In genomic region chr16:57265850-57266530, GRCh38 we compare ENCODE assay signal across 9 cellular contexts. TPM values are rescaled to one million over a fixed set of nuclear protein-coding genes. Genes with fewer than 3 reads are reported as not detected.
DNase-seq lines count a peak whose midpoint lies in the region; FAIRE-seq and TF ChIP-seq lines count a peak whose summit lies in the region.
"Had no signal": no experiment of that assay in that cellular context is flagged by ENCODE, and none has a peak within 500 bp of the region (broad histone marks: within the 10 kb centered on the region; RNA-seq: fewer than 3 reads in every experiment).

No MANE protein-coding gene starts in this region.

- H3K9ac ChIP-seq in kidney (ENCODE audit: low read length in 2 of 2), result peak overlapping the region in 1 of 2 donors; percentile 65
- H3K9ac ChIP-seq in smooth muscle cell (ENCODE audit: low read depth), result no peak overlapping the region

- TF ChIP-seq EP300 in suprapubic skin (IDR thresholded peaks at IDR 0.05), result no peak

- H3K27ac ChIP-seq in kidney (ENCODE audit: low read depth in 2 of 2, low read length in 2 of 2) (peak overlapping the region; percentile 85), suprapubic skin (peak overlapping the region; percentile 85), smooth muscle cell (ENCODE audit: low read depth) (no peak overlapping the region), A673 (ENCODE audit: low read depth, low read length, poor library complexity, severe bottlenecking) (no peak overlapping the region)

- no peaks in the 10 kb centered on the region for H4K20me1 ChIP-seq in smooth muscle cell (ENCODE audit: low read depth)

- H3K27me3 ChIP-seq in suprapubic skin (no peaks in the 10 kb centered on the region), smooth muscle cell (ENCODE audit: low read depth) (no peaks in the 10 kb centered on the region), A673 (replicated peaks; ENCODE audit: insufficient read depth, low read depth, low read length, poor library complexity) (no peaks in the 10 kb centered on the region)

- no peak overlapping the region for H2AFZ ChIP-seq in smooth muscle cell (ENCODE audit: low read depth)

- H3K4me3 ChIP-seq in kidney (ENCODE audit: low read length in 2 of 2) (peak overlapping the region in 1 of 2 donors; percentile 39), suprapubic skin (no peak overlapping the region), smooth muscle cell (no peak overlapping the region), A673 (ENCODE audit: low read depth, low read length, poor library complexity, severe bottlenecking) (no peak overlapping the region)
- H3K4me3 ChIP-seq: A549 had no signal

- no peak for FAIRE-seq in kidney (lab: Jason Lieb, UNC)
- FAIRE-seq: A549 had no signal

- no peak for TF ChIP-seq POLR2A in suprapubic skin (IDR thresholded peaks at IDR 0.05)

- CTCF ChIA-PET in A673 (lab: Charles Lee), result no interaction called here

- POLR2A ChIA-PET in A673 (lab: Charles Lee; ENCODE audit: low non-redundant PET), result no interaction called here

- intact Hi-C loops in kidney (cut with DNase I) (no loop called here), A673 (cut with micrococcal nuclease; ENCODE audit: unreplicated experiment) (no loop called here)

- no peak overlapping the region for H3K4me2 ChIP-seq in smooth muscle cell
- H3K4me2 ChIP-seq: A549 had no signal

- H3K79me2 ChIP-seq in smooth muscle cell (ENCODE audit: low read depth), result no peaks in the 10 kb centered on the region

- no TSS peak for BruUV-seq in A673 (replicated peaks; lab: Mats Ljungman, UMichigan)

- DNase-seq in DMS153 treated with DMSO at 0.1 percent for 48 hours (lab: John Stamatoyannopoulos, UW; ENCODE audit: unreplicated experiment) (peak; percentile 20), DMS153 (lab: John Stamatoyannopoulos, UW) (no peak), amniotic epithelial cell (ENCODE audit: low read depth) (peak; percentile 79), kidney (peak; percentile 95), suprapubic skin (ENCODE audit: low spot score in 2 of 2) (no peak), smooth muscle cell (lab: John Stamatoyannopoulos, UW; ENCODE audit: unreplicated experiment) (no peak), A673 (ENCODE audit: low spot score) (no peak), NCI-H345 (lab: John Stamatoyannopoulos, UW) (no peak)

- H3K9me3 ChIP-seq in kidney (ENCODE audit: control insufficient read depth in 1 of 2, low read length in 2 of 2), result no peaks in the 10 kb centered on the region
- H3K9me3 ChIP-seq in suprapubic skin, result no peaks in the 10 kb centered on the region
- no peaks in the 10 kb centered on the region for H3K9me3 ChIP-seq in smooth muscle cell (replicated peaks; ENCODE audit: low read depth)
- no peaks in the 10 kb centered on the region for H3K9me3 ChIP-seq in A673 (ENCODE audit: low read depth, low read length, poor library complexity, severe bottlenecking)
- H3K9me3 ChIP-seq: A549 had no signal

- TF ChIP-seq CTCF in kidney (IDR thresholded peaks at IDR 0.05; ENCODE audit: borderline replicate concordance, extremely low read depth, insufficient read depth), result no peak
- no peak for TF ChIP-seq CTCF in suprapubic skin (IDR thresholded peaks at IDR 0.05)
- TF ChIP-seq CTCF in smooth muscle cell (IDR thresholded peaks at IDR 0.05; ENCODE audit: borderline replicate concordance, insufficient read depth, poor library complexity, severe bottlenecking), result no peak
- no peak for TF ChIP-seq CTCF in A673 (conservative IDR thresholded peaks at IDR 0.05; ENCODE audit: low read depth, low read length)

- H3K36me3 ChIP-seq in kidney (ENCODE audit: control insufficient read depth in 1 of 2, insufficient read depth in 2 of 2, low read length in 2 of 2), result no peaks in the 10 kb centered on the region
- no peaks in the 10 kb centered on the region for H3K36me3 ChIP-seq in suprapubic skin
- no peaks in the 10 kb centered on the region for H3K36me3 ChIP-seq in smooth muscle cell (ENCODE audit: low read depth)
- H3K36me3 ChIP-seq in A673 (ENCODE audit: insufficient read depth, low read length, poor library complexity, severe bottlenecking), result no peaks in the 10 kb centered on the region

- H3F3A ChIP-seq in smooth muscle cell (ENCODE audit: low read depth), result no peaks in the 10 kb centered on the region

- WGBS in suprapubic skin, result 38% methylated on average over 13 of the region's 16 CpGs
- WGBS in smooth muscle cell (ENCODE audit: low lambda C conversion rate), result 83% methylated on average over 16 of the region's 16 CpGs

- H3K4me1 ChIP-seq in kidney (ENCODE audit: control insufficient read depth in 1 of 2, insufficient read depth in 1 of 2, low read depth in 1 of 2, low read length in 2 of 2) (peaks cover 35 to 38% of the 10 kb centered on the region in 2 donors), suprapubic skin (peaks cover 59% of the 10 kb centered on the region), smooth muscle cell (ENCODE audit: low read depth) (peaks cover 11% of the 10 kb centered on the region), A673 (ENCODE audit: insufficient read depth, low read length, poor library complexity, severe bottlenecking) (no peaks in the 10 kb centered on the region)
- H3K4me1 ChIP-seq: A549 had no signal

RNA-seq across cellular contexts. Expression of gene PLLP, which starts 18.5 kb away (rescaled TPM):
- total RNA-seq in kidney (64.4 TPM), suprapubic skin (100 to 1,000 TPM in 3 of 4 donors, 10 to 100 TPM in 1; 34.7 to 215 (median 205) TPM), smooth muscle cell (0.81 TPM in 1 of 2 replicates, not detected in the other), A673 (2021) (1.1 and 1.5 TPM in 2 replicates)
- polyA plus RNA-seq in kidney (ENCODE audit: insufficient read depth, low read depth, low replicate concordance) (83.8 TPM), smooth muscle cell (0.33 and 0.59 TPM in 2 replicates)

RNA-seq across cellular contexts. Expression of gene ARL2BP, which starts 20.9 kb away (rescaled TPM):
- total RNA-seq in kidney, result 61.5 TPM
- 53.9 TPM for polyA plus RNA-seq in kidney (ENCODE audit: insufficient read depth, low read depth, low replicate concordance)
- 10 to 100 TPM; 27.8 to 66.2 (median 51.0) TPM for total RNA-seq in suprapubic skin
- total RNA-seq in smooth muscle cell, result 78.1 and 85.6 TPM in 2 replicates
- 68.9 and 88.0 TPM in 2 replicates for polyA plus RNA-seq in smooth muscle cell
- total RNA-seq in A673 (2021), result 33.1 and 35.1 TPM in 2 replicates

Comparison
In these comparisons a context has a peak if more than half of its experiments do, and no peak if none do; other contexts are left out.
1. DNase-seq: peak in DMS153 treated with DMSO at 0.1 percent for 48 hours (single experiment), amniotic epithelial cell (single experiment) and kidney (single experiment); none in DMS153 (single experiment), suprapubic skin (0 of 2), smooth muscle cell (single experiment), A673 (single experiment) and NCI-H345 (single experiment).
2. H3K27ac ChIP-seq: peak in kidney (2 of 2) and suprapubic skin (single experiment); none in smooth muscle cell (single experiment) and A673 (single experiment).
3. RNA of gene PLLP, which starts 18.5 kb away (total RNA-seq): 34.7 to 215 TPM in suprapubic skin and 64.4 TPM in kidney (single experiment); 1.1 to 1.5 TPM in A673 and 0.81 TPM in smooth muscle cell; every median in the first group is over 10 times any median in the second.